ENCODE assay signal across 10 cellular contexts in genomic region chr10:72802291-72803118, GRCh38.
DNase-seq lines count a peak whose midpoint lies in the region; ATAC-seq and TF ChIP-seq lines count a peak whose summit lies in the region.
"Had no signal": no experiment of that assay in that cellular context is flagged by ENCODE, and none has a peak within 500 bp of the region (broad histone marks: within the 10 kb centered on the region; RNA-seq: fewer than 3 reads in every experiment).

No MANE protein-coding gene starts in this region.

- no peaks in the 10 kb centered on the region for H3K9me3 ChIP-seq in SJSA1 (replicated peaks)
- no peaks in the 10 kb centered on the region for H3K9me3 ChIP-seq in gastrocnemius medialis
- no peaks in the 10 kb centered on the region for H3K9me3 ChIP-seq in suprapubic skin
- no peaks in the 10 kb centered on the region for H3K9me3 ChIP-seq in Peyer's patch

- H3K27ac ChIP-seq in SJSA1 = peak overlapping the region; percentile 69
- H3K27ac ChIP-seq in gastrocnemius medialis = peak overlapping the region; percentile 52 to 66 (median 60)
- H3K27ac ChIP-seq in suprapubic skin = no peak overlapping the region
- no peak overlapping the region for H3K27ac ChIP-seq in Peyer's patch

- H3K4me1 ChIP-seq in SJSA1 (replicated peaks) (peaks cover 32% of the 10 kb centered on the region), gastrocnemius medialis (peaks cover 41 to 47% of the 10 kb centered on the region in 2 donors), suprapubic skin (no peaks in the 10 kb centered on the region), Peyer's patch (no peaks in the 10 kb centered on the region)

- peak; percentile 57 to 80 for ATAC-seq in gastrocnemius medialis

- H3K27me3 ChIP-seq in SJSA1 (replicated peaks) = no peaks in the 10 kb centered on the region
- no peaks in the 10 kb centered on the region for H3K27me3 ChIP-seq in gastrocnemius medialis
- no peaks in the 10 kb centered on the region for H3K27me3 ChIP-seq in suprapubic skin
- no peaks in the 10 kb centered on the region for H3K27me3 ChIP-seq in Peyer's patch

- H3K36me3 ChIP-seq in SJSA1 (no peaks in the 10 kb centered on the region), gastrocnemius medialis (no peaks in the 10 kb centered on the region), suprapubic skin (no peaks in the 10 kb centered on the region), Peyer's patch (no peaks in the 10 kb centered on the region)

- WGBS in suprapubic skin = 56% methylated on average over 6 of the region's 6 CpGs

- TF ChIP-seq CTCF in GM20000 (IDR thresholded peaks at IDR 0.05; ENCODE audit: extremely low read depth, missing control alignments) = no peak
- no peak for TF ChIP-seq CTCF in fibroblast of mammary gland (conservative IDR thresholded peaks at IDR 0.05; ENCODE audit: control insufficient read depth, insufficient read depth, low read depth, low read length)
- TF ChIP-seq CTCF in gastrocnemius medialis (IDR thresholded peaks at IDR 0.05 in 4 of 5, conservative IDR thresholded peaks at IDR 0.05 in 1 of 5) = no peak
- no peak for TF ChIP-seq CTCF in suprapubic skin (IDR thresholded peaks at IDR 0.05)
- no peak for TF ChIP-seq CTCF in Peyer's patch (IDR thresholded peaks at IDR 0.05)

- in situ Hi-C loops in gastrocnemius medialis (cut with MboI; ENCODE audit: low sequenced_read_pairs in 4 of 4) = no loop called here

- no peak overlapping the region for H3K4me3 ChIP-seq in SJSA1
- H3K4me3 ChIP-seq in fibroblast of mammary gland (ENCODE audit: control insufficient read depth, low read depth, low read length) = peak overlapping the region; percentile 10
- peak overlapping the region; percentile 9 to 24 (median 17) for H3K4me3 ChIP-seq in gastrocnemius medialis
- no peak overlapping the region for H3K4me3 ChIP-seq in suprapubic skin
- no peak overlapping the region for H3K4me3 ChIP-seq in Peyer's patch

- intact Hi-C loops in gastrocnemius medialis (cut with DNase I; ENCODE audit: low total_unique reads) = no loop called here

- DNase-seq in GM20000 (ENCODE audit: low spot score) (peak; percentile 10), SJSA1 (ENCODE audit: low read depth in 1 of 2, low spot score in 2 of 2) (peak in 1 of 2 experiments; percentile 66), fibroblast of mammary gland (ENCODE audit: low read depth) (peak; percentile 67), gastrocnemius medialis (no peak), NCI-H1417 (lab: John Stamatoyannopoulos, UW) (no peak), NAMALWA (ENCODE audit: low spot score) (no peak), suprapubic skin (ENCODE audit: low spot score in 2 of 2) (no peak), Peyer's patch (no peak)
- DNase-seq: amniotic stem cell, occipital lobe had no signal

- no peak for TF ChIP-seq EP300 in suprapubic skin (IDR thresholded peaks at IDR 0.05)

- TF ChIP-seq POLR2A in gastrocnemius medialis (IDR thresholded peaks at IDR 0.05) (no peak), suprapubic skin (IDR thresholded peaks at IDR 0.05) (no peak), Peyer's patch (IDR thresholded peaks at IDR 0.05) (no peak)

Comparison
In these comparisons a context has a peak if more than half of its experiments do, and no peak if none do; other contexts are left out.
1. DNase-seq: peak in GM20000 (single experiment) and fibroblast of mammary gland (single experiment); none in gastrocnemius medialis (0 of 2), NCI-H1417 (0 of 3), NAMALWA (single experiment), suprapubic skin (0 of 2) and Peyer's patch (0 of 3).
2. H3K27ac ChIP-seq: peak in SJSA1 (single experiment) and gastrocnemius medialis (4 of 4); none in suprapubic skin (single experiment) and Peyer's patch (0 of 4).
3. H3K4me3 ChIP-seq: peak in fibroblast of mammary gland (single experiment) and gastrocnemius medialis (4 of 4); none in SJSA1 (single experiment), suprapubic skin (single experiment) and Peyer's patch (0 of 4).